In genomic region chr15:52678468-52679231, GRCh38 we compare ENCODE assay signal across 1 cellular context.
TF ChIP-seq lines count a peak whose summit lies in the region.

No MANE protein-coding gene starts in this region.

TF ChIP-seq in HepG2, 621 proteins besides CTCF, POLR2A, EP300 and RAD21 (continued from another document and continues in another):
- TF ChIP-seq ZBTB39 (CRISPR knock-in tag; IDR thresholded peaks at IDR 0.05) (no peak), ZNF772 (CRISPR knock-in tag; IDR thresholded peaks at IDR 0.05) (no peak), ZBTB34 (CRISPR knock-in tag; IDR thresholded peaks at IDR 0.05) (0 out of 2 replicates have a peak, but pooled peaks have one; percentile 31), NFKB2 (CRISPR knock-in tag; IDR thresholded peaks at IDR 0.05; ENCODE audit: borderline replicate concordance) (peak; percentile 56; the same call in 1 of the 2 replicates), SPEN (CRISPR knock-in tag; IDR thresholded peaks at IDR 0.05; ENCODE audit: low read depth) (no peak; the same call in 1 of the 2 replicates), FOXO1 (CRISPR knock-in tag; IDR thresholded peaks at IDR 0.05) (peak; percentile 54), RXRB (CRISPR knock-in tag; IDR thresholded peaks at IDR 0.05; ENCODE audit: borderline replicate concordance) (peak; percentile 92), NKX3-1 (CRISPR knock-in tag; IDR thresholded peaks at IDR 0.05) (0 out of 2 replicates have a peak, but pooled peaks have one; percentile 38), FOXP1 (IDR thresholded peaks at IDR 0.05) (no peak), FOXP1 (CRISPR knock-in tag; IDR thresholded peaks at IDR 0.05) (0 out of 2 replicates have a peak, but pooled peaks have one; percentile 33), ZNF83 (CRISPR knock-in tag; IDR thresholded peaks at IDR 0.05; ENCODE audit: borderline replicate concordance) (0 out of 2 replicates have a peak, but pooled peaks have one; percentile 39), ZNF17 (CRISPR knock-in tag; IDR thresholded peaks at IDR 0.05) (no peak), MEIS1 (CRISPR knock-in tag; IDR thresholded peaks at IDR 0.05; ENCODE audit: borderline replicate concordance) (peak; percentile 20; the same call in 1 of the 2 replicates), TAF1 (CRISPR knock-in tag; IDR thresholded peaks at IDR 0.05) (peak; percentile 35; the same call in 1 of the 2 replicates), ELF3 (CRISPR knock-in tag; IDR thresholded peaks at IDR 0.05) (0 out of 2 replicates have a peak, but pooled peaks have one; percentile 18), MEF2D (CRISPR knock-in tag; IDR thresholded peaks at IDR 0.05) (peak; percentile 84), FOSL1 (CRISPR knock-in tag; IDR thresholded peaks at IDR 0.05; ENCODE audit: borderline replicate concordance) (no peak), ZSCAN25 (CRISPR knock-in tag; IDR thresholded peaks at IDR 0.05) (peak; percentile 68), PHF20 (CRISPR knock-in tag; IDR thresholded peaks at IDR 0.05) (peak; percentile 9; the same call in 1 of the 2 replicates), PLRG1 (conservative IDR thresholded peaks at IDR 0.05) (no peak), CBFB (CRISPR knock-in tag; IDR thresholded peaks at IDR 0.05) (no peak), ZFY (CRISPR knock-in tag; IDR thresholded peaks at IDR 0.05) (peak; percentile 70; the same call in 1 of the 2 replicates), GABPA (IDR thresholded peaks at IDR 0.05; ENCODE audit: low read depth, low read length) (peak; percentile 42), GABPA (CRISPR knock-in tag; IDR thresholded peaks at IDR 0.05; ENCODE audit: low read depth) (peak; percentile 64), HIVEP1 (CRISPR knock-in tag; IDR thresholded peaks at IDR 0.05) (peak; percentile 84), GATAD2A (CRISPR knock-in tag; IDR thresholded peaks at IDR 0.05) (0 out of 2 replicates have a peak, but pooled peaks have one; percentile 19), ZBTB40 (IDR thresholded peaks at IDR 0.05) (no peak), ZBTB40 (CRISPR knock-in tag; IDR thresholded peaks at IDR 0.05) (peak; percentile 18; the same call in 1 of the 2 replicates), KDM4B (CRISPR knock-in tag; IDR thresholded peaks at IDR 0.05) (no peak), SOX5 (CRISPR knock-in tag; IDR thresholded peaks at IDR 0.05; ENCODE audit: borderline replicate concordance) (peak; percentile 16; the same call in 1 of the 2 replicates), SYNCRIP (IDR thresholded peaks at IDR 0.05; ENCODE audit: insufficient read depth, low read depth, low read length) (no peak), GATAD1 (CRISPR knock-in tag; IDR thresholded peaks at IDR 0.05) (0 out of 2 replicates have a peak, but pooled peaks have one; percentile 8)
- TF ChIP-seq, protein P1, sequence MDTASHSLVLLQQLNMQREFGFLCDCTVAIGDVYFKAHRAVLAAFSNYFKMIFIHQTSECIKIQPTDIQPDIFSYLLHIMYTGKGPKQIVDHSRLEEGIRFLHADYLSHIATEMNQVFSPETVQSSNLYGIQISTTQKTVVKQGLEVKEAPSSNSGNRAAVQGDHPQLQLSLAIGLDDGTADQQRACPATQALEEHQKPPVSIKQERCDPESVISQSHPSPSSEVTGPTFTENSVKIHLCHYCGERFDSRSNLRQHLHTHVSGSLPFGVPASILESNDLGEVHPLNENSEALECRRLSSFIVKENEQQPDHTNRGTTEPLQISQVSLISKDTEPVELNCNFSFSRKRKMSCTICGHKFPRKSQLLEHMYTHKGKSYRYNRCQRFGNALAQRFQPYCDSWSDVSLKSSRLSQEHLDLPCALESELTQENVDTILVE (CRISPR knock-in tag; IDR thresholded peaks at IDR 0.05): peak; percentile 27; the same call in 1 of the 2 replicates
- TF ChIP-seq, protein P2, sequence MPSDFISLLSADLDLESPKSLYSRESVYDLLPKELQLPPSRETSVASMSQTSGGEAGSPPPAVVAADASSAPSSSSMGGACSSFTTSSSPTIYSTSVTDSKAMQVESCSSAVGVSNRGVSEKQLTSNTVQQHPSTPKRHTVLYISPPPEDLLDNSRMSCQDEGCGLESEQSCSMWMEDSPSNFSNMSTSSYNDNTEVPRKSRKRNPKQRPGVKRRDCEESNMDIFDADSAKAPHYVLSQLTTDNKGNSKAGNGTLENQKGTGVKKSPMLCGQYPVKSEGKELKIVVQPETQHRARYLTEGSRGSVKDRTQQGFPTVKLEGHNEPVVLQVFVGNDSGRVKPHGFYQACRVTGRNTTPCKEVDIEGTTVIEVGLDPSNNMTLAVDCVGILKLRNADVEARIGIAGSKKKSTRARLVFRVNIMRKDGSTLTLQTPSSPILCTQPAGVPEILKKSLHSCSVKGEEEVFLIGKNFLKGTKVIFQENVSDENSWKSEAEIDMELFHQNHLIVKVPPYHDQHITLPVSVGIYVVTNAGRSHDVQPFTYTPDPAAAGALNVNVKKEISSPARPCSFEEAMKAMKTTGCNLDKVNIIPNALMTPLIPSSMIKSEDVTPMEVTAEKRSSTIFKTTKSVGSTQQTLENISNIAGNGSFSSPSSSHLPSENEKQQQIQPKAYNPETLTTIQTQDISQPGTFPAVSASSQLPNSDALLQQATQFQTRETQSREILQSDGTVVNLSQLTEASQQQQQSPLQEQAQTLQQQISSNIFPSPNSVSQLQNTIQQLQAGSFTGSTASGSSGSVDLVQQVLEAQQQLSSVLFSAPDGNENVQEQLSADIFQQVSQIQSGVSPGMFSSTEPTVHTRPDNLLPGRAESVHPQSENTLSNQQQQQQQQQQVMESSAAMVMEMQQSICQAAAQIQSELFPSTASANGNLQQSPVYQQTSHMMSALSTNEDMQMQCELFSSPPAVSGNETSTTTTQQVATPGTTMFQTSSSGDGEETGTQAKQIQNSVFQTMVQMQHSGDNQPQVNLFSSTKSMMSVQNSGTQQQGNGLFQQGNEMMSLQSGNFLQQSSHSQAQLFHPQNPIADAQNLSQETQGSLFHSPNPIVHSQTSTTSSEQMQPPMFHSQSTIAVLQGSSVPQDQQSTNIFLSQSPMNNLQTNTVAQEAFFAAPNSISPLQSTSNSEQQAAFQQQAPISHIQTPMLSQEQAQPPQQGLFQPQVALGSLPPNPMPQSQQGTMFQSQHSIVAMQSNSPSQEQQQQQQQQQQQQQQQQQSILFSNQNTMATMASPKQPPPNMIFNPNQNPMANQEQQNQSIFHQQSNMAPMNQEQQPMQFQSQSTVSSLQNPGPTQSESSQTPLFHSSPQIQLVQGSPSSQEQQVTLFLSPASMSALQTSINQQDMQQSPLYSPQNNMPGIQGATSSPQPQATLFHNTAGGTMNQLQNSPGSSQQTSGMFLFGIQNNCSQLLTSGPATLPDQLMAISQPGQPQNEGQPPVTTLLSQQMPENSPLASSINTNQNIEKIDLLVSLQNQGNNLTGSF (CRISPR knock-in tag; IDR thresholded peaks at IDR 0.05): no peak
- TF ChIP-seq, protein P3, sequence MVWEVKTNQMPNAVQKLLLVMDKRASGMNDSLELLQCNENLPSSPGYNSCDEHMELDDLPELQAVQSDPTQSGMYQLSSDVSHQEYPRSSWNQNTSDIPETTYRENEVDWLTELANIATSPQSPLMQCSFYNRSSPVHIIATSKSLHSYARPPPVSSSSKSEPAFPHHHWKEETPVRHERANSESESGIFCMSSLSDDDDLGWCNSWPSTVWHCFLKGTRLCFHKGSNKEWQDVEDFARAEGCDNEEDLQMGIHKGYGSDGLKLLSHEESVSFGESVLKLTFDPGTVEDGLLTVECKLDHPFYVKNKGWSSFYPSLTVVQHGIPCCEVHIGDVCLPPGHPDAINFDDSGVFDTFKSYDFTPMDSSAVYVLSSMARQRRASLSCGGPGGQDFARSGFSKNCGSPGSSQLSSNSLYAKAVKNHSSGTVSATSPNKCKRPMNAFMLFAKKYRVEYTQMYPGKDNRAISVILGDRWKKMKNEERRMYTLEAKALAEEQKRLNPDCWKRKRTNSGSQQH (CRISPR knock-in tag; IDR thresholded peaks at IDR 0.05; ENCODE audit: low read depth): no peak; the same call in 1 of the 2 replicates
- TF ChIP-seq, protein P4, sequence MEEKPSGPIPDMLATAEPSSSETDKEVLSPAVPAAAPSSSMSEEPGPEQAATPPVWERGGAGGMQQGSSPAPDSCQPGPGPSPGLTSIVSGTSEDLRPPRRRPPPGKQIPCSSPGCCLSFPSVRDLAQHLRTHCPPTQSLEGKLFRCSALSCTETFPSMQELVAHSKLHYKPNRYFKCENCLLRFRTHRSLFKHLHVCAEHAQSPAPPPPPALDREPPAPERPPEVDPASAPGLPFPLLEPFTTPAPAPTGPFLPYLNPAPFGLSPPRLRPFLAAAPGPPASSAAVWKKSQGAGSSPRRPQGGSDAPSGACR (CRISPR knock-in tag; IDR thresholded peaks at IDR 0.05): peak; percentile 28; the same call in 1 of the 2 replicates
